21 cellular contexts compared by ENCODE assay signal in genomic region chr2:8249191-8249590, GRCh38.
A peak's percentile ranks its signal among the peaks of the same experiment; 100 is the strongest.
DNase-seq lines count a peak whose midpoint lies in the region; ATAC-seq and TF ChIP-seq lines count a peak whose summit lies in the region.
"Had no signal": no experiment of that assay in that cellular context is flagged by ENCODE, and none has a peak within 500 bp of the region (broad histone marks: within the 10 kb centered on the region; RNA-seq: fewer than 3 reads in every experiment).

No MANE protein-coding gene starts in this region.

- ATAC-seq in left cardiac atrium, result peak; percentile 26 to 70
- peak; percentile 64 for ATAC-seq in sciatic nerve
- ATAC-seq in GM18511 (IDR thresholded peaks at IDR 0.05; ENCODE audit: unreplicated experiment), result no peak
- ATAC-seq: activated naive CD8-positive, alpha-beta T cell treated with anti-CD3 and anti-CD28 coated beads, Interleukin-2, amount 50 U/mL, for 24 hours; effector memory CD8-positive, alpha-beta T cell; naive thymus-derived CD8-positive, alpha-beta T cell had no signal

- peaks cover 36% of the 10 kb centered on the region for H3K4me1 Mint-ChIP-seq in brain

- peaks cover 11 to 40% (median 25%) of the 10 kb centered on the region in 5 experiments for H3K9me3 Mint-ChIP-seq in brain

- peak overlapping the region in 4 of 5 experiments; percentile 47 to 88 (median 62) for H3K27ac Mint-ChIP-seq in brain
- H3K27ac Mint-ChIP-seq: activated CD4-positive, alpha-beta T cell treated with anti-CD3 and anti-CD28 coated beads, Interleukin-2, amount 10 ng/mL, durations not matched to agents 7 days and 5 days; activated naive CD8-positive, alpha-beta T cell treated with anti-CD3 and anti-CD28 coated beads, Interleukin-2, amount 50 U/mL, for 24 hours; effector memory CD8-positive, alpha-beta T cell; naive thymus-derived CD8-positive, alpha-beta T cell; progenitor cell of endocrine pancreas had no signal

- H3K36me3 Mint-ChIP-seq in brain, result peaks cover 11% of the 10 kb centered on the region

- 51 to 60% methylated on average over 14 of the region's 14 CpGs for WGBS in lower leg skin, 2 donors

- intact Hi-C loops in left cardiac atrium (cut with DNase I) (no loop called here), sciatic nerve (cut with DNase I) (no loop called here), lower leg skin (cut with DNase I; ENCODE audit: low total_unique reads) (no loop called here)

- H3K4me3 Mint-ChIP-seq in brain, result no peak overlapping the region
- H3K4me3 Mint-ChIP-seq: activated CD4-positive, alpha-beta T cell treated with anti-CD3 and anti-CD28 coated beads, Interleukin-2, amount 10 ng/mL, durations not matched to agents 7 days and 5 days; activated naive CD8-positive, alpha-beta T cell treated with anti-CD3 and anti-CD28 coated beads, Interleukin-2, amount 50 U/mL, for 24 hours; effector memory CD8-positive, alpha-beta T cell; naive thymus-derived CD8-positive, alpha-beta T cell had no signal

- DNase-seq in Ammon's horn (ENCODE audit: low spot score) (peak; percentile 28), left cardiac atrium (no peak), sciatic nerve (ENCODE audit: low spot score) (no peak), lower leg skin (ENCODE audit: low spot score in 2 of 2) (no peak), OCI-M1 (lab: John Stamatoyannopoulos, UW) (no peak), ACHN (no peak)
- DNase-seq: activated CD4-positive, alpha-beta T cell treated with anti-CD3 and anti-CD28 coated beads, Interleukin-2, amount 10 ng/mL, durations not matched to agents 7 days and 5 days; activated naive CD8-positive, alpha-beta T cell treated with anti-CD3 and anti-CD28 coated beads, Interleukin-2, amount 50 U/mL, for 24 hours; central memory CD4-positive, alpha-beta T cell; effector memory CD8-positive, alpha-beta T cell; GOT3; mesendoderm; naive thymus-derived CD8-positive, alpha-beta T cell; NCI-H526 treated with DMSO at 0.1 percent for 48 hours; SHP77 treated with DMSO at 0.1 percent for 48 hours; spleen; stimulated activated CD8-positive, alpha-beta memory T cell treated with anti-CD3 and anti-CD28 coated beads, Interleukin-4, amount 100 ng/mL, for 48 hours; T-helper 1 cell had no signal

- no peaks in the 10 kb centered on the region for H3K27me3 Mint-ChIP-seq in brain
- H3K27me3 Mint-ChIP-seq: effector memory CD8-positive, alpha-beta T cell had no signal

- in situ Hi-C loops in ACHN (cut with HindIII; ENCODE audit: low pct_ligation_motif_present, low pct_unique_long_range_greater_than_20kb, low sequenced_read_pairs), result no loop called here

- H3K4me3 ChIP-seq in lower leg skin (ENCODE audit: low read depth, poor library complexity, severe bottlenecking), result no peak overlapping the region
- H3K4me3 ChIP-seq: spleen had no signal

- no peak for TF ChIP-seq CTCF in brain (conservative IDR thresholded peaks at IDR 0.05)
- TF ChIP-seq CTCF in lower leg skin (IDR thresholded peaks at IDR 0.05), result no peak

- no peak for TF ChIP-seq POLR2A in lower leg skin (IDR thresholded peaks at IDR 0.05)
